17 cellular contexts compared by ENCODE assay signal in genomic region chr22:20396639-20397038, GRCh38. TPM values are rescaled to one million over a fixed set of nuclear protein-coding genes. Genes with fewer than 3 reads are reported as not detected.
DNase-seq lines count a peak whose midpoint lies in the region; ATAC-seq, FAIRE-seq and TF ChIP-seq lines count a peak whose summit lies in the region.
"Had no signal": no experiment of that assay in that cellular context is flagged by ENCODE, and none has a peak within 500 bp of the region (broad histone marks: within the 10 kb centered on the region; RNA-seq: fewer than 3 reads in every experiment).

No MANE protein-coding gene starts in this region.

- H3K9ac ChIP-seq in astrocyte (ENCODE audit: low read length) = no peak overlapping the region
- H3K9ac ChIP-seq: parathyroid adenoma had no signal

- no peak overlapping the region for H2AFZ ChIP-seq in astrocyte (ENCODE audit: low read depth, low read length)
- H2AFZ ChIP-seq: parathyroid adenoma had no signal

- peaks cover 52% of the 10 kb centered on the region for H3K4me1 Mint-ChIP-seq in activated naive CD4-positive, alpha-beta T cell treated with anti-CD3 and anti-CD28 coated beads, Interleukin-2, amount 50 U/mL, for 24 hours
- H3K4me1 Mint-ChIP-seq in activated naive CD4-positive, alpha-beta T cell treated with anti-CD3 and anti-CD28 coated beads, Interleukin-2, amount 10 ng/mL, durations not matched to agents 7 days and 5 days = peaks cover 38% of the 10 kb centered on the region
- H3K4me1 Mint-ChIP-seq in astrocyte (ENCODE audit: low read depth, unreplicated experiment) (peaks cover 19% of the 10 kb centered on the region), memory B cell (peaks cover 26% of the 10 kb centered on the region)
- H3K4me1 Mint-ChIP-seq in activated CD4-positive, alpha-beta T cell treated with anti-CD3 and anti-CD28 coated beads, Interleukin-2, amount 10 ng/mL, durations not matched to agents 7 days and 5 days = peaks cover 32% of the 10 kb centered on the region

- peaks cover 44% of the 10 kb centered on the region for H3K79me2 ChIP-seq in astrocyte (ENCODE audit: insufficient read depth, low read length)
- H3K79me2 ChIP-seq: parathyroid adenoma had no signal

- H3K27me3 Mint-ChIP-seq in activated naive CD4-positive, alpha-beta T cell treated with anti-CD3 and anti-CD28 coated beads, Interleukin-2, amount 50 U/mL, for 24 hours = no peaks in the 10 kb centered on the region
- no peaks in the 10 kb centered on the region for H3K27me3 Mint-ChIP-seq in activated naive CD4-positive, alpha-beta T cell treated with anti-CD3 and anti-CD28 coated beads, Interleukin-2, amount 10 ng/mL, durations not matched to agents 7 days and 5 days
- H3K27me3 Mint-ChIP-seq in astrocyte (ENCODE audit: low read depth, unreplicated experiment) (no peaks in the 10 kb centered on the region), memory B cell (no peaks in the 10 kb centered on the region)
- H3K27me3 Mint-ChIP-seq in activated CD4-positive, alpha-beta T cell treated with anti-CD3 and anti-CD28 coated beads, Interleukin-2, amount 10 ng/mL, durations not matched to agents 7 days and 5 days = no peaks in the 10 kb centered on the region
- H3K27me3 Mint-ChIP-seq: effector memory CD8-positive, alpha-beta T cell had no signal

- ATAC-seq in memory B cell (ENCODE audit: low read depth) = no peak
- ATAC-seq: effector memory CD8-positive, alpha-beta T cell; heart left ventricle had no signal

- H3K4me3 ChIP-seq in astrocyte (ENCODE audit: insufficient read depth, low read depth, low read length) (no peak overlapping the region), testis (no peak overlapping the region)
- H3K4me3 ChIP-seq: heart left ventricle, left ventricle myocardium inferior, tibial nerve had no signal

- intact Hi-C loops in testis (cut with DNase I; ENCODE audit: low total_unique reads) = no loop called here

- POLR2A ChIA-PET in activated CD4-positive, alpha-beta T cell treated with anti-CD3 and anti-CD28 coated beads, Interleukin-2, amount 10 ng/mL, durations not matched to agents 7 days and 5 days (lab: Charles Lee) = no interaction called here

- 56 to 66% methylated on average over 1 of the region's 1 CpG for WGBS in testis, 2 donors

- H3K4me3 Mint-ChIP-seq in activated naive CD4-positive, alpha-beta T cell treated with anti-CD3 and anti-CD28 coated beads, Interleukin-2, amount 50 U/mL, for 24 hours = peak overlapping the region; percentile 1
- H3K4me3 Mint-ChIP-seq in activated naive CD4-positive, alpha-beta T cell treated with anti-CD3 and anti-CD28 coated beads, Interleukin-2, amount 10 ng/mL, durations not matched to agents 7 days and 5 days = no peak overlapping the region
- H3K4me3 Mint-ChIP-seq in astrocyte (ENCODE audit: unreplicated experiment) = no peak overlapping the region
- H3K4me3 Mint-ChIP-seq in memory B cell = peak overlapping the region; percentile 2
- H3K4me3 Mint-ChIP-seq in activated CD4-positive, alpha-beta T cell treated with anti-CD3 and anti-CD28 coated beads, Interleukin-2, amount 10 ng/mL, durations not matched to agents 7 days and 5 days = no peak overlapping the region

- H4K20me1 ChIP-seq in astrocyte (ENCODE audit: insufficient read depth, low read length) = peaks cover 42% of the 10 kb centered on the region

- no peaks in the 10 kb centered on the region for H3K9me3 Mint-ChIP-seq in activated naive CD4-positive, alpha-beta T cell treated with anti-CD3 and anti-CD28 coated beads, Interleukin-2, amount 50 U/mL, for 24 hours
- H3K9me3 Mint-ChIP-seq in activated naive CD4-positive, alpha-beta T cell treated with anti-CD3 and anti-CD28 coated beads, Interleukin-2, amount 10 ng/mL, durations not matched to agents 7 days and 5 days = no peaks in the 10 kb centered on the region
- H3K9me3 Mint-ChIP-seq in astrocyte (ENCODE audit: unreplicated experiment) (no peaks in the 10 kb centered on the region), memory B cell (no peaks in the 10 kb centered on the region)
- H3K9me3 Mint-ChIP-seq in activated CD4-positive, alpha-beta T cell treated with anti-CD3 and anti-CD28 coated beads, Interleukin-2, amount 10 ng/mL, durations not matched to agents 7 days and 5 days = no peaks in the 10 kb centered on the region
- H3K9me3 Mint-ChIP-seq: effector memory CD8-positive, alpha-beta T cell had no signal

- CTCF ChIA-PET in activated naive CD4-positive, alpha-beta T cell treated with anti-CD3 and anti-CD28 coated beads, Interleukin-2, amount 10 ng/mL, durations not matched to agents 7 days and 5 days (lab: Charles Lee) = interaction anchor here (0.6 kb wide), 1 partner anchor 649 kb away, joined by 3 read pairs; no protein-coding TSS in a partner anchor
- CTCF ChIA-PET in activated CD4-positive, alpha-beta T cell treated with anti-CD3 and anti-CD28 coated beads, Interleukin-2, amount 10 ng/mL, durations not matched to agents 7 days and 5 days (lab: Charles Lee) = interaction anchor here (0.6 kb wide), 1 partner anchor 22 kb away, joined by 3 read pairs; no protein-coding TSS in a partner anchor

- H3K4me2 ChIP-seq in astrocyte (ENCODE audit: low read length) = no peak overlapping the region

- H3K4me1 ChIP-seq in astrocyte (ENCODE audit: insufficient read depth, low read length) (peaks cover 5% of the 10 kb centered on the region), testis (peaks cover 3% of the 10 kb centered on the region)
- H3K4me1 ChIP-seq: parathyroid adenoma had no signal

- H3K9me3 ChIP-seq in astrocyte (ENCODE audit: insufficient read depth, low read depth, low read length) (no peaks in the 10 kb centered on the region), testis (no peaks in the 10 kb centered on the region)
- H3K9me3 ChIP-seq: heart left ventricle, left ventricle myocardium inferior, tibial nerve had no signal

- no peaks in the 10 kb centered on the region for H3K27me3 ChIP-seq in astrocyte (ENCODE audit: insufficient read depth, low read length)
- H3K27me3 ChIP-seq in testis = no peaks in the 10 kb centered on the region
- H3K27me3 ChIP-seq: heart left ventricle, tibial nerve had no signal

- DNase-seq in activated naive CD4-positive, alpha-beta T cell treated with anti-CD3 and anti-CD28 coated beads, Interleukin-2, amount 10 ng/mL, durations not matched to agents 7 days and 5 days = no peak
- no peak for DNase-seq in astrocyte (ENCODE audit: low read depth)
- no peak for DNase-seq in memory B cell (ENCODE audit: low spot score in 2 of 2)
- peak; percentile 4 for DNase-seq in ureter (ENCODE audit: low spot score)
- DNase-seq in testis = no peak
- DNase-seq in activated CD4-positive, alpha-beta T cell treated with anti-CD3 and anti-CD28 coated beads, Interleukin-2, amount 10 ng/mL, durations not matched to agents 7 days and 5 days = no peak
- no peak for DNase-seq in NCI-H524 (lab: John Stamatoyannopoulos, UW)
- DNase-seq: anterior cingulate cortex; DMS79 treated with DMSO at 0.1 percent for 48 hours; effector memory CD8-positive, alpha-beta T cell; heart left ventricle; left ventricle myocardium inferior; WERI-Rb-1 had no signal

- no peak for TF ChIP-seq CTCF in astrocyte (IDR thresholded peaks at IDR 0.05; ENCODE audit: insufficient read depth, low read depth, low read length)
- no peak for TF ChIP-seq CTCF in testis (IDR thresholded peaks at IDR 0.05)

- H3K36me3 Mint-ChIP-seq in activated naive CD4-positive, alpha-beta T cell treated with anti-CD3 and anti-CD28 coated beads, Interleukin-2, amount 50 U/mL, for 24 hours = peaks cover 3% of the 10 kb centered on the region
- peaks cover 4% of the 10 kb centered on the region for H3K36me3 Mint-ChIP-seq in activated naive CD4-positive, alpha-beta T cell treated with anti-CD3 and anti-CD28 coated beads, Interleukin-2, amount 10 ng/mL, durations not matched to agents 7 days and 5 days
- H3K36me3 Mint-ChIP-seq in astrocyte (ENCODE audit: low read depth, unreplicated experiment) = no peaks in the 10 kb centered on the region
- peaks cover 2% of the 10 kb centered on the region for H3K36me3 Mint-ChIP-seq in memory B cell
- H3K36me3 Mint-ChIP-seq in activated CD4-positive, alpha-beta T cell treated with anti-CD3 and anti-CD28 coated beads, Interleukin-2, amount 10 ng/mL, durations not matched to agents 7 days and 5 days (ENCODE audit: low read depth) = peaks cover 2% of the 10 kb centered on the region

- H3K36me3 ChIP-seq in astrocyte (ENCODE audit: insufficient read depth, low read length) = no peaks in the 10 kb centered on the region
- no peaks in the 10 kb centered on the region for H3K36me3 ChIP-seq in testis (ENCODE audit: low read depth, missing control alignments)

- no peak overlapping the region for H3K27ac Mint-ChIP-seq in activated naive CD4-positive, alpha-beta T cell treated with anti-CD3 and anti-CD28 coated beads, Interleukin-2, amount 50 U/mL, for 24 hours
- H3K27ac Mint-ChIP-seq in activated naive CD4-positive, alpha-beta T cell treated with anti-CD3 and anti-CD28 coated beads, Interleukin-2, amount 10 ng/mL, durations not matched to agents 7 days and 5 days = no peak overlapping the region
- H3K27ac Mint-ChIP-seq in astrocyte (ENCODE audit: unreplicated experiment) (peak overlapping the region; percentile 66), memory B cell (no peak overlapping the region)
- no peak overlapping the region for H3K27ac Mint-ChIP-seq in activated CD4-positive, alpha-beta T cell treated with anti-CD3 and anti-CD28 coated beads, Interleukin-2, amount 10 ng/mL, durations not matched to agents 7 days and 5 days

- no peak for FAIRE-seq in astrocyte (lab: Jason Lieb, UNC)
- FAIRE-seq: A204.1 had no signal

- no peak for TF ChIP-seq POLR2A in testis (IDR thresholded peaks at IDR 0.05)

- H3K27ac ChIP-seq in astrocyte (ENCODE audit: low read depth, low read length) (no peak overlapping the region), testis (no peak overlapping the region)
- H3K27ac ChIP-seq: heart left ventricle, left ventricle myocardium inferior, parathyroid adenoma, WERI-Rb-1 had no signal

RNA-seq across cellular contexts. Expression of gene ZNF74, which starts 2.7 kb away (rescaled TPM):
- 14.2 and 14.3 TPM in 2 replicates for total RNA-seq in astrocyte
- total RNA-seq in ureter = 9.0 TPM
- total RNA-seq in testis = 10 to 100 TPM in 1 of 2 donors, 1 to 10 TPM in 1; 6.5 to 11.8 TPM
- polyA plus RNA-seq in testis (ENCODE audit: insufficient read depth, low read depth, low replicate concordance) = 4.1 TPM
- 10 to 100 TPM in 1 of 2 experiments, 1 to 10 TPM in 1; 8.6 to 11.1 TPM for total RNA-seq in activated CD4-positive, alpha-beta T cell treated with anti-CD3 and anti-CD28 coated beads, Interleukin-2, amount 10 ng/mL, durations not matched to agents 7 days and 5 days

RNA-seq across cellular contexts. Expression of gene SCARF2, which starts 41.0 kb away (rescaled TPM):
- total RNA-seq in astrocyte (17.3 and 22.5 TPM in 2 replicates), ureter (11.0 TPM), testis (10 to 100 TPM; 10.4 to 12.3 TPM)
- 3.3 TPM for polyA plus RNA-seq in testis (ENCODE audit: insufficient read depth, low read depth, low replicate concordance)
- 1 to 10 TPM; 1.1 to 1.2 TPM for total RNA-seq in activated CD4-positive, alpha-beta T cell treated with anti-CD3 and anti-CD28 coated beads, Interleukin-2, amount 10 ng/mL, durations not matched to agents 7 days and 5 days

Comparison
In these comparisons a context has a peak if more than half of its experiments do, and no peak if none do; other contexts are left out.
1. H3K4me3 Mint-ChIP-seq: peak in activated naive CD4-positive, alpha-beta T cell treated with anti-CD3 and anti-CD28 coated beads, Interleukin-2, amount 50 U/mL, for 24 hours (single experiment) and memory B cell (single experiment); none in activated naive CD4-positive, alpha-beta T cell treated with anti-CD3 and anti-CD28 coated beads, Interleukin-2, amount 10 ng/mL, durations not matched to agents 7 days and 5 days (single experiment), astrocyte (single experiment) and activated CD4-positive, alpha-beta T cell treated with anti-CD3 and anti-CD28 coated beads, Interleukin-2, amount 10 ng/mL, durations not matched to agents 7 days and 5 days (single experiment).